In genomic region chr1:22139066-22139594, GRCh38 we compare ENCODE assay signal across 27 cellular contexts. TPM values are rescaled to one million over a fixed set of nuclear protein-coding genes. Genes with fewer than 3 reads are reported as not detected.
DNase-seq lines count a peak whose midpoint lies in the region; ATAC-seq and TF ChIP-seq lines count a peak whose summit lies in the region.
"Had no signal": no experiment of that assay in that cellular context is flagged by ENCODE, and none has a peak within 500 bp of the region (broad histone marks: within the 10 kb centered on the region; RNA-seq: fewer than 3 reads in every experiment).

No MANE protein-coding gene starts in this region.

- intact Hi-C loops in gastrocnemius medialis (cut with DNase I; ENCODE audit: low total_unique reads), result loop anchor here (10.0 kb wide), 1 partner anchor 136 kb away; no protein-coding TSS in a partner anchor

- no peak overlapping the region for H2AK5ac ChIP-seq in neuronal stem cell (ENCODE audit: low read depth, low read length)

- H3K4me2 ChIP-seq in neuronal stem cell (ENCODE audit: insufficient read depth, low read length, poor library complexity, severe bottlenecking), result no peak overlapping the region
- H3K4me2 ChIP-seq: smooth muscle cell had no signal

- no peak overlapping the region for H3K9ac ChIP-seq in neuronal stem cell (ENCODE audit: low read depth, low read length, poor library complexity)

- peaks cover 3% of the 10 kb centered on the region for H3K79me1 ChIP-seq in neuronal stem cell (ENCODE audit: low read depth, low read length)

- H3K4ac ChIP-seq in neuronal stem cell (ENCODE audit: low read length), result no peak overlapping the region

- ATAC-seq in gastrocnemius medialis, result no peak
- no peak for ATAC-seq in GM18873 (IDR thresholded peaks at IDR 0.05; ENCODE audit: low FRiP score, unreplicated experiment)
- ATAC-seq: activated CD8-positive, alpha-beta memory T cell treated with anti-CD3 and anti-CD28 coated beads, Interleukin-2, amount 10 ng/mL, durations not matched to agents 7 days and 5 days; activated naive CD4-positive, alpha-beta T cell treated with anti-CD3 and anti-CD28 coated beads, Interleukin-2, amount 50 U/mL, for 72 hours; left cardiac atrium; PC-3 had no signal

- peaks cover 11 to 89% (median 82%) of the 10 kb centered on the region in 3 experiments for H3K27me3 ChIP-seq in neuronal stem cell (ENCODE audit: control insufficient read depth in 3 of 3, insufficient read depth in 3 of 3, low read depth in 1 of 3, low read length in 3 of 3)
- H3K27me3 ChIP-seq in gastrocnemius medialis, result no peaks in the 10 kb centered on the region
- H3K27me3 ChIP-seq: testis had no signal

- no peak overlapping the region for H3K27ac ChIP-seq in neuronal stem cell (replicated peaks; ENCODE audit: low read length)
- H3K27ac ChIP-seq in gastrocnemius medialis, result no peak overlapping the region
- H3K27ac ChIP-seq: testis had no signal

- peaks cover 0 to 2% of the 10 kb centered on the region in 2 donors for H3K9me3 ChIP-seq in neuronal stem cell (replicated peaks in 1 of 2; ENCODE audit: control insufficient read depth in 2 of 2, insufficient read depth in 1 of 2, low read depth in 1 of 2, low read length in 2 of 2)
- no peaks in the 10 kb centered on the region for H3K9me3 ChIP-seq in gastrocnemius medialis
- H3K9me3 ChIP-seq: testis had no signal

- no peak overlapping the region for H2BK12ac ChIP-seq in neuronal stem cell (ENCODE audit: low read length)

- no peak overlapping the region for H2AFZ ChIP-seq in neuronal stem cell (ENCODE audit: low read length)

- DNase-seq in NCI-H748 (lab: John Stamatoyannopoulos, UW; ENCODE audit: unreplicated experiment) (peak; percentile 40), NCI-H748 treated with DMSO at 0.1 percent for 48 hours (lab: John Stamatoyannopoulos, UW) (no peak), NCI-H1105 treated with DMSO at 0.1 percent for 48 hours (lab: John Stamatoyannopoulos, UW) (peak; percentile 64), NCI-H69 (lab: John Stamatoyannopoulos, UW) (peak; percentile 71), neuronal stem cell (ENCODE audit: low spot score) (no peak), ACHN (no peak), gastrocnemius medialis (no peak)
- DNase-seq: activated CD4-positive, alpha-beta T cell treated with anti-CD3 and anti-CD28 coated beads, Interleukin-2, amount 10 ng/mL, durations not matched to agents 24 days and 14 days; activated CD8-positive, alpha-beta memory T cell treated with anti-CD3 and anti-CD28 coated beads, Interleukin-2, amount 10 ng/mL, durations not matched to agents 7 days and 5 days; aorta; CD4-positive, CD25-positive, alpha-beta regulatory T cell; DND-41; glutamatergic neuron; Kasumi-1; left cardiac atrium; NCI-H1048; NCI-H526 treated with DMSO at 0.1 percent for 48 hours; occipital lobe; PC-3; stimulated activated CD4-positive, alpha-beta T cell treated with anti-CD3 and anti-CD28 coated beads, Interleukin-4, amount 100 ng/mL, for 1 hour; stimulated activated naive CD4-positive, alpha-beta T cell; testis had no signal

- peak overlapping the region; percentile 43 for H3K14ac ChIP-seq in neuronal stem cell (ENCODE audit: low read length)

- no peak overlapping the region for H2BK5ac ChIP-seq in neuronal stem cell (ENCODE audit: low read length)

- no peak for TF ChIP-seq CTCF in gastrocnemius medialis (IDR thresholded peaks at IDR 0.05 in 4 of 5, conservative IDR thresholded peaks at IDR 0.05 in 1 of 5)

- no CpG with 5 or more reads among the region's 15 CpGs for whole genome bisulfite sequencing in neuronal stem cell (ENCODE audit: extremely low coverage in 2 of 2, insufficient read length in 2 of 2, insufficient replicate concordance in 1 of 2), 2 donors

- H3K23ac ChIP-seq in neuronal stem cell (ENCODE audit: low read depth, low read length, poor library complexity), result no peak overlapping the region

- no peak overlapping the region for H3K18ac ChIP-seq in neuronal stem cell (ENCODE audit: low read length)

- H3K4me3 ChIP-seq in neuronal stem cell (ENCODE audit: low read length in 2 of 2) (no peak overlapping the region), gastrocnemius medialis (no peak overlapping the region)
- H3K4me3 ChIP-seq: smooth muscle cell, testis had no signal

- H4K8ac ChIP-seq in neuronal stem cell (ENCODE audit: low read depth, low read length), result no peak overlapping the region

- H3K36me3 ChIP-seq in neuronal stem cell (replicated peaks in 1 of 2; ENCODE audit: control insufficient read depth in 2 of 2, insufficient read depth in 2 of 2, low read length in 2 of 2) (no peaks in the 10 kb centered on the region), gastrocnemius medialis (no peaks in the 10 kb centered on the region)

- no peak overlapping the region for H4K91ac ChIP-seq in neuronal stem cell (ENCODE audit: low read depth, low read length, poor library complexity)

- no peak overlapping the region for H2BK15ac ChIP-seq in neuronal stem cell (ENCODE audit: low read length)

- H3K4me1 ChIP-seq in neuronal stem cell (ENCODE audit: control insufficient read depth in 2 of 2, insufficient read depth in 1 of 2, low read depth in 1 of 2, low read length in 2 of 2) (peaks cover 15 to 22% of the 10 kb centered on the region in 2 donors), gastrocnemius medialis (peaks cover 6 to 8% of the 10 kb centered on the region in 2 donors)

- in situ Hi-C loops in ACHN (cut with HindIII; ENCODE audit: low pct_ligation_motif_present, low pct_unique_long_range_greater_than_20kb, low sequenced_read_pairs), result no loop called here
- in situ Hi-C loops in gastrocnemius medialis (cut with MboI; ENCODE audit: low sequenced_read_pairs in 4 of 4), result no loop called here

- no peak for TF ChIP-seq POLR2A in gastrocnemius medialis (IDR thresholded peaks at IDR 0.05)

- H2BK120ac ChIP-seq in neuronal stem cell (ENCODE audit: low read depth, low read length), result no peak overlapping the region

RNA-seq across cellular contexts. Expression of gene WNT4, which starts 3.8 kb away (rescaled TPM):
- polyA plus RNA-seq in neuronal stem cell (2013, experiment 1 of 2), result not detected
- polyA plus RNA-seq in neuronal stem cell (2013, experiment 2 of 2), result not detected
- 1 to 10 TPM in 1 of 4 donors, under 1 TPM in 1, not detected in 2; 0.42 to 1.1 TPM for total RNA-seq in gastrocnemius medialis
- total RNA-seq: activated CD4-positive, alpha-beta T cell treated with anti-CD3 and anti-CD28 coated beads, Interleukin-2, amount 10 ng/mL, durations not matched to agents 24 days and 14 days; activated CD8-positive, alpha-beta memory T cell treated with anti-CD3 and anti-CD28 coated beads, Interleukin-2, amount 10 ng/mL, durations not matched to agents 7 days and 5 days; activated naive CD4-positive, alpha-beta T cell treated with anti-CD3 and anti-CD28 coated beads, Interleukin-2, amount 50 U/mL, for 72 hours; aorta; CD4-positive, CD25-positive, alpha-beta regulatory T cell; T-helper 1 cell treated with Interleukin-12 subunit alpha and Interleukin-12 subunit beta and Interleukin-4 antibody, amounts not matched to agents 30 ng/mL and 1 ng/mL, for 36 hours had no signal
- polyA plus RNA-seq: AG04450, aorta had no signal

Comparison
In these comparisons a context has a peak if more than half of its experiments do, and no peak if none do; other contexts are left out.
1. DNase-seq: peak in NCI-H748 (single experiment), NCI-H1105 treated with DMSO at 0.1 percent for 48 hours (single experiment) and NCI-H69 (single experiment); none in NCI-H748 treated with DMSO at 0.1 percent for 48 hours (single experiment), neuronal stem cell (single experiment), ACHN (single experiment) and gastrocnemius medialis (0 of 2).